9 cellular contexts compared by ENCODE assay signal in genomic region chr17:48194097-48194550, GRCh38.
DNase-seq lines count a peak whose midpoint lies in the region; ATAC-seq and TF ChIP-seq lines count a peak whose summit lies in the region.
"Had no signal": no experiment of that assay in that cellular context is flagged by ENCODE, and none has a peak within 500 bp of the region (broad histone marks: within the 10 kb centered on the region; RNA-seq: fewer than 3 reads in every experiment).

No MANE protein-coding gene starts in this region.

- H3K4me1 ChIP-seq in PC-3 (ENCODE audit: insufficient read depth, low read length) (peaks cover 39% of the 10 kb centered on the region), fibroblast of lung (ENCODE audit: control insufficient read depth, extremely low read depth, insufficient read depth, low read length) (no peaks in the 10 kb centered on the region), trophoblast cell (ENCODE audit: control insufficient read depth in 1 of 2, insufficient read depth in 2 of 2, low read length in 2 of 2) (no peaks in the 10 kb centered on the region)

- no peaks in the 10 kb centered on the region for H3K79me1 ChIP-seq in trophoblast cell (ENCODE audit: low read length)

- no peak overlapping the region for H3K18ac ChIP-seq in trophoblast cell (ENCODE audit: low read length)

- H4K91ac ChIP-seq in trophoblast cell (ENCODE audit: low read depth, low read length), result no peak overlapping the region

- no peak overlapping the region for H2AK5ac ChIP-seq in trophoblast cell (ENCODE audit: low read length)

- H3K27ac ChIP-seq in PC-3 (ENCODE audit: low read length) (peak overlapping the region; percentile 12; the same call in 1 of the 2 replicates), fibroblast of lung (ENCODE audit: insufficient read depth, low read length) (no peak overlapping the region), trophoblast cell (ENCODE audit: low read depth, low read length) (no peak overlapping the region)
- H3K27ac ChIP-seq: left ventricle myocardium inferior had no signal

- H3K14ac ChIP-seq in trophoblast cell (ENCODE audit: low read length), result no peak overlapping the region

- peak; percentile 19 for DNase-seq in AG08395 (ENCODE audit: low spot score)
- DNase-seq in GM04504 (ENCODE audit: low read depth), result peak; percentile 50
- peak; percentile 97 for DNase-seq in PC-3
- DNase-seq in fibroblast of lung (ENCODE audit: low read depth in 2 of 2), result peak; percentile 4 to 84
- DNase-seq in trophoblast cell, result no peak
- no peak for DNase-seq in cortex of kidney (lab: John Stamatoyannopoulos, UW)
- DNase-seq: left ventricle myocardium inferior had no signal

- no TSS peak for BruUV-seq in PC-3 (replicated peaks; lab: Mats Ljungman, UMichigan)

- CTCF ChIA-PET in PC-3 (lab: Charles Lee), result interaction anchor here (1.0 kb wide), 1 partner anchor 10 kb away, joined by 4 read pairs; no protein-coding TSS in a partner anchor

- H3K79me2 ChIP-seq in PC-3 (ENCODE audit: low read length) (no peaks in the 10 kb centered on the region), fibroblast of lung (ENCODE audit: control insufficient read depth, insufficient read depth, low read length) (no peaks in the 10 kb centered on the region), trophoblast cell (ENCODE audit: control insufficient read depth, insufficient read depth, low read length, poor library complexity) (no peaks in the 10 kb centered on the region)

- POLR2A ChIA-PET in PC-3 (lab: Charles Lee; ENCODE audit: unreplicated experiment), result no interaction called here

- H4K20me1 ChIP-seq in PC-3 (ENCODE audit: low read length) (no peaks in the 10 kb centered on the region), fibroblast of lung (ENCODE audit: control insufficient read depth, extremely low read depth, insufficient read depth, low read length) (no peaks in the 10 kb centered on the region)

- H3K9ac ChIP-seq in PC-3 (ENCODE audit: low read length), result no peak overlapping the region
- H3K9ac ChIP-seq in fibroblast of lung (ENCODE audit: insufficient read depth, low read length), result no peak overlapping the region
- H3K9ac ChIP-seq in trophoblast cell (ENCODE audit: low read length), result no peak overlapping the region

- no peak overlapping the region for H2BK12ac ChIP-seq in trophoblast cell (ENCODE audit: low read length)

- H4K12ac ChIP-seq in trophoblast cell (ENCODE audit: low read depth, low read length), result no peak overlapping the region

- intact Hi-C loops in PC-3 (cut with micrococcal nuclease), result no loop called here

- H2BK5ac ChIP-seq in trophoblast cell (ENCODE audit: low read depth, low read length, poor library complexity), result no peak overlapping the region

- ATAC-seq in PC-3 (peak; percentile 99), GM18505 (IDR thresholded peaks at IDR 0.05; ENCODE audit: unreplicated experiment) (no peak), GM18502 (IDR thresholded peaks at IDR 0.05; ENCODE audit: poor library complexity, unreplicated experiment) (no peak)

- no peaks in the 10 kb centered on the region for H3K9me2 ChIP-seq in PC-3 (replicated peaks; ENCODE audit: low read length)

- H3K4me3 ChIP-seq in PC-3 (ENCODE audit: low read length) (no peak overlapping the region), fibroblast of lung (replicated peaks in 1 of 4; ENCODE audit: control extremely low read depth in 1 of 4, insufficient read depth in 1 of 4, low read depth in 3 of 4, low read length in 4 of 4) (no peak overlapping the region), trophoblast cell (ENCODE audit: low read depth, low read length) (no peak overlapping the region)
- H3K4me3 ChIP-seq: left ventricle myocardium inferior had no signal

- no peak overlapping the region for H3K4ac ChIP-seq in trophoblast cell (ENCODE audit: low read depth, low read length)

- no peaks in the 10 kb centered on the region for H3F3A ChIP-seq in PC-3 (ENCODE audit: low read length, unreplicated experiment)

- H3K9me3 ChIP-seq in PC-3 (ENCODE audit: low read length) (no peaks in the 10 kb centered on the region), fibroblast of lung (ENCODE audit: control insufficient read depth, insufficient read depth, low read depth, low read length) (no peaks in the 10 kb centered on the region), trophoblast cell (ENCODE audit: insufficient read depth, low read depth, low read length) (no peaks in the 10 kb centered on the region)
- H3K9me3 ChIP-seq: left ventricle myocardium inferior had no signal

- H2AFZ ChIP-seq in PC-3 (ENCODE audit: low read length), result no peak overlapping the region
- H2AFZ ChIP-seq in fibroblast of lung (ENCODE audit: low read length), result no peak overlapping the region
- no peak overlapping the region for H2AFZ ChIP-seq in trophoblast cell (ENCODE audit: insufficient read depth, low read length, poor library complexity)

- TF ChIP-seq CTCF in PC-3 (conservative IDR thresholded peaks at IDR 0.05; ENCODE audit: low read depth, low read length) (no peak), fibroblast of lung (conservative IDR thresholded peaks at IDR 0.05 in 1 of 2, IDR thresholded peaks at IDR 0.05 in 1 of 2; ENCODE audit: low read depth in 1 of 2, low read length in 2 of 2) (no peak)

- no peak overlapping the region for H2BK120ac ChIP-seq in trophoblast cell (ENCODE audit: insufficient read depth, low read length, poor library complexity)

- TF ChIP-seq POLR2A in GM18505 (IDR thresholded peaks at IDR 0.05; ENCODE audit: borderline replicate concordance, extremely low read depth, insufficient read depth, insufficient read length), result no peak

- no CpG with 5 or more reads among the region's 5 CpGs for WGBS in trophoblast cell (ENCODE audit: extremely low coverage, insufficient coverage, insufficient read length)

- no peak overlapping the region for H4K8ac ChIP-seq in trophoblast cell (ENCODE audit: low read depth, low read length)

- H3K36me3 ChIP-seq in PC-3 (ENCODE audit: low read depth, low read length), result no peaks in the 10 kb centered on the region
- H3K36me3 ChIP-seq in fibroblast of lung (ENCODE audit: control insufficient read depth, insufficient read depth, low read length), result no peaks in the 10 kb centered on the region
- H3K36me3 ChIP-seq in trophoblast cell (ENCODE audit: control insufficient read depth in 1 of 2, insufficient read depth in 2 of 2, low read length in 2 of 2), result no peaks in the 10 kb centered on the region
- H3K36me3 ChIP-seq: left ventricle myocardium inferior had no signal

- H3K23ac ChIP-seq in trophoblast cell (ENCODE audit: low read length), result no peak overlapping the region

- H3K4me2 ChIP-seq in PC-3 (ENCODE audit: low read length) (peak overlapping the region; percentile 35), fibroblast of lung (ENCODE audit: extremely low read depth, insufficient read depth, low read length) (no peak overlapping the region), trophoblast cell (ENCODE audit: low read length) (no peak overlapping the region)

- H3K27me3 ChIP-seq in PC-3 (ENCODE audit: low read length) (no peaks in the 10 kb centered on the region), fibroblast of lung (ENCODE audit: control insufficient read depth, insufficient read depth, low read length) (peaks cover 22% of the 10 kb centered on the region), trophoblast cell (ENCODE audit: insufficient read depth, low read length) (no peaks in the 10 kb centered on the region)

Comparison
In these comparisons a context has a peak if more than half of its experiments do, and no peak if none do; other contexts are left out.
1. DNase-seq: peak in AG08395 (single experiment), GM04504 (single experiment), PC-3 (single experiment) and fibroblast of lung (2 of 2); none in trophoblast cell (0 of 2) and cortex of kidney (single experiment).